Comparison of ENCODE assay signal across 13 cellular contexts in the genomic region with DNA sequence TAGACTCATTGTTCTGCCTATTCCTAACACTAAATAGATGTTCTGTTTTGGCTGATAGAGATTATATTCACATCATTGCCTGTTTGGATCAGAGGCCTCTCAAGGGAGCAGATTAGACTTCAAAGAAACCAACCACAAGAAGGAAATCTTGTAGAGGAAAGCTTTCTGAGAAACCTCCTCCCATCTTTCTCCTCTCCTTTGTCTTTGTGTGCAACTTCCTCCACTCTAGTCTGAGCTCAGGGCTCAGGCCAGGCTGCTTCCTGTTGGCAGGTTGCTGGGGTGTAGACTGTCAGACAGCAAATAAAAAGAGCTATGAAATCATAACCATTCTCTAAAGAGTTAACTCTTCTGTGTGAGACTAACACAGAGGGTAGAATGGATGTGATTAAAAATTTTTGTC.
DNase-seq lines count a peak whose midpoint lies in the region; ATAC-seq, FAIRE-seq and TF ChIP-seq lines count a peak whose summit lies in the region.
"Had no signal": no experiment of that assay in that cellular context is flagged by ENCODE, and none has a peak within 500 bp of the region (broad histone marks: within the 10 kb centered on the region; RNA-seq: fewer than 3 reads in every experiment).

No MANE protein-coding gene starts in this region.

- no peak for TF ChIP-seq POLR2A in gastroesophageal sphincter (IDR thresholded peaks at IDR 0.05)

- peak overlapping the region in 1 of 2 donors; percentile 29 for H3K4me3 Mint-ChIP-seq in activated T-cell treated with anti-CD3 and anti-CD28 coated beads, Interleukin-2, amount 50 U/mL, for 72 hours

- no peaks in the 10 kb centered on the region for H3K4me1 ChIP-seq in mucosa of descending colon (ENCODE audit: low read depth)
- no peaks in the 10 kb centered on the region for H3K4me1 ChIP-seq in gastroesophageal sphincter
- H3K4me1 ChIP-seq: stomach had no signal

- no peaks in the 10 kb centered on the region for H3K36me3 ChIP-seq in mucosa of descending colon (ENCODE audit: low read depth)
- no peaks in the 10 kb centered on the region for H3K36me3 ChIP-seq in gastroesophageal sphincter
- H3K36me3 ChIP-seq: stomach had no signal

- no peak overlapping the region for H3K4me3 ChIP-seq in mucosa of descending colon
- no peak overlapping the region for H3K4me3 ChIP-seq in gastroesophageal sphincter
- H3K4me3 ChIP-seq: stomach had no signal

- no peaks in the 10 kb centered on the region for H3K9me3 ChIP-seq in mucosa of descending colon
- no peaks in the 10 kb centered on the region for H3K9me3 ChIP-seq in gastroesophageal sphincter

- no peaks in the 10 kb centered on the region for H3K27me3 Mint-ChIP-seq in activated T-cell treated with anti-CD3 and anti-CD28 coated beads, Interleukin-2, amount 50 U/mL, for 72 hours (ENCODE audit: low read depth)

- H3K4me1 Mint-ChIP-seq in activated T-cell treated with anti-CD3 and anti-CD28 coated beads, Interleukin-2, amount 50 U/mL, for 72 hours (ENCODE audit: low read depth): peaks cover 24% of the 10 kb centered on the region

- peak overlapping the region; percentile 92 for H3K27ac Mint-ChIP-seq in activated T-cell treated with anti-CD3 and anti-CD28 coated beads, Interleukin-2, amount 50 U/mL, for 72 hours

- no peak overlapping the region for H3K27ac ChIP-seq in gastroesophageal sphincter
- H3K27ac ChIP-seq: stomach had no signal

- no peak for FAIRE-seq in D721Med (lab: Jason Lieb, UNC)

- no peaks in the 10 kb centered on the region for H3K36me3 Mint-ChIP-seq in activated T-cell treated with anti-CD3 and anti-CD28 coated beads, Interleukin-2, amount 50 U/mL, for 72 hours (ENCODE audit: insufficient read depth in 2 of 2)

- in situ Hi-C loops in SK-MEL-5 (cut with HindIII; ENCODE audit: low pct_unique_long_range_greater_than_20kb, low sequenced_read_pairs): no loop called here

- TF ChIP-seq CTCF in mucosa of descending colon (IDR thresholded peaks at IDR 0.05): no peak
- no peak for TF ChIP-seq CTCF in D721Med (IDR thresholded peaks at IDR 0.05; ENCODE audit: insufficient read depth, missing control alignments)
- TF ChIP-seq CTCF in gastroesophageal sphincter (IDR thresholded peaks at IDR 0.05): no peak

- ATAC-seq in activated T-cell treated with anti-CD3 and anti-CD28 coated beads, Interleukin-2, amount 50 U/mL, for 72 hours (replicated peaks in 1 of 2): peak; percentile 29 to 58
- ATAC-seq in mucosa of descending colon (peak; percentile 45), GM19463 (IDR thresholded peaks at IDR 0.05; ENCODE audit: unreplicated experiment) (no peak), gastroesophageal sphincter (no peak)
- ATAC-seq: left lobe of liver had no signal

- TF ChIP-seq EP300 in gastroesophageal sphincter (IDR thresholded peaks at IDR 0.05): no peak

- DNase-seq in COLO829 (ENCODE audit: low spot score): peak; percentile 53
- DNase-seq in SK-MEL-5 (ENCODE audit: low read depth, low spot score): peak; percentile 69
- no peak for DNase-seq in activated T-cell treated with anti-CD3 and anti-CD28 coated beads, Interleukin-2, amount 50 U/mL, for 72 hours
- no peak for DNase-seq in mucosa of descending colon
- DNase-seq in D721Med (ENCODE audit: insufficient read length, low spot score): no peak
- DNase-seq in NCI-H510A (lab: John Stamatoyannopoulos, UW): no peak
- DNase-seq: COR-L47, cortex of kidney, RPMI8226, stomach had no signal

- peaks cover 24% of the 10 kb centered on the region for H3K27me3 ChIP-seq in gastroesophageal sphincter
- H3K27me3 ChIP-seq: stomach had no signal

- H3K9me3 Mint-ChIP-seq in activated T-cell treated with anti-CD3 and anti-CD28 coated beads, Interleukin-2, amount 50 U/mL, for 72 hours: no peaks in the 10 kb centered on the region

- intact Hi-C loops in mucosa of descending colon (cut with DNase I, micrococcal nuclease): no loop called here

Comparison
In these comparisons a context has a peak if more than half of its experiments do, and no peak if none do; other contexts are left out.
1. DNase-seq: peak in COLO829 (single experiment) and SK-MEL-5 (single experiment); none in activated T-cell treated with anti-CD3 and anti-CD28 coated beads, Interleukin-2, amount 50 U/mL, for 72 hours (0 of 2), mucosa of descending colon (0 of 3), D721Med (single experiment) and NCI-H510A (single experiment).
2. ATAC-seq: peak in activated T-cell treated with anti-CD3 and anti-CD28 coated beads, Interleukin-2, amount 50 U/mL, for 72 hours (2 of 2) and mucosa of descending colon (single experiment); none in GM19463 (single experiment) and gastroesophageal sphincter (single experiment).